In genomic region chr18:41600693-41601391, GRCh38 we compare ENCODE assay signal across 25 cellular contexts.
"Had no signal": no experiment of that assay in that cellular context is flagged by ENCODE, and none has a peak within 500 bp of the region (broad histone marks: within the 10 kb centered on the region; RNA-seq: fewer than 3 reads in every experiment).

No MANE protein-coding gene starts in this region.

- H3K4me3 Mint-ChIP-seq: dendritic cell treated with granulocyte-macrophage colony-stimulating factor and Interleukin-4, amounts not matched to agents 40 ng/mL and 50 ng/mL, for 4 days; effector memory CD8-positive, alpha-beta T cell; endodermal cell had no signal

- H3K36me3 ChIP-seq: colonic mucosa, esophagus muscularis mucosa, esophagus squamous epithelium, gastrocnemius medialis, gastroesophageal sphincter, heart left ventricle, heart right ventricle had no signal

- H3K27me3 ChIP-seq: colonic mucosa, esophagus muscularis mucosa, esophagus squamous epithelium, foreskin keratinocyte, gastrocnemius medialis, gastroesophageal sphincter, heart left ventricle, heart right ventricle had no signal

- DNase-seq: colonic mucosa; cortex of kidney; dermis blood vessel endothelial cell; dorsolateral prefrontal cortex; effector CD4-positive, alpha-beta T cell; effector CD8-positive, alpha-beta T cell; effector memory CD4-positive, alpha-beta T cell; effector memory CD8-positive, alpha-beta T cell; endodermal cell; erythroblast; esophagus squamous epithelium; foreskin fibroblast; foreskin keratinocyte; foreskin melanocyte; gastrocnemius medialis; glutamatergic neuron; head of caudate nucleus; heart left ventricle; heart right ventricle had no signal

- H3K4me1 ChIP-seq: colonic mucosa, esophagus muscularis mucosa, esophagus squamous epithelium, foreskin keratinocyte, gastrocnemius medialis, gastroesophageal sphincter, heart right ventricle had no signal

- H3K27ac Mint-ChIP-seq: dendritic cell treated with granulocyte-macrophage colony-stimulating factor and Interleukin-4, amounts not matched to agents 40 ng/mL and 50 ng/mL, for 4 days; effector memory CD8-positive, alpha-beta T cell; endodermal cell had no signal

- H3K9me3 ChIP-seq: colonic mucosa, esophagus muscularis mucosa, esophagus squamous epithelium, gastrocnemius medialis, gastroesophageal sphincter, heart right ventricle had no signal

- H3K9me3 Mint-ChIP-seq: endodermal cell had no signal

- H3K27me3 Mint-ChIP-seq: dendritic cell treated with granulocyte-macrophage colony-stimulating factor and Interleukin-4, amounts not matched to agents 40 ng/mL and 50 ng/mL, for 4 days; effector memory CD8-positive, alpha-beta T cell had no signal

- ATAC-seq: effector memory CD8-positive, alpha-beta T cell; esophagus mucosa; foreskin keratinocyte; gastrocnemius medialis; gastroesophageal sphincter; heart left ventricle; heart right ventricle had no signal

- H3K27ac ChIP-seq: colonic mucosa, coronary artery, dorsolateral prefrontal cortex, epithelial cell of prostate, esophagus muscularis mucosa, esophagus squamous epithelium, foreskin keratinocyte, gastrocnemius medialis, gastroesophageal sphincter, heart left ventricle, heart right ventricle had no signal

- H3K4me3 ChIP-seq: colonic mucosa, coronary artery, dorsolateral prefrontal cortex, esophagus muscularis mucosa, esophagus squamous epithelium, gastrocnemius medialis, gastroesophageal sphincter, heart left ventricle, heart right ventricle had no signal
